ENCODE assay signal across 23 cellular contexts in the genomic region with DNA sequence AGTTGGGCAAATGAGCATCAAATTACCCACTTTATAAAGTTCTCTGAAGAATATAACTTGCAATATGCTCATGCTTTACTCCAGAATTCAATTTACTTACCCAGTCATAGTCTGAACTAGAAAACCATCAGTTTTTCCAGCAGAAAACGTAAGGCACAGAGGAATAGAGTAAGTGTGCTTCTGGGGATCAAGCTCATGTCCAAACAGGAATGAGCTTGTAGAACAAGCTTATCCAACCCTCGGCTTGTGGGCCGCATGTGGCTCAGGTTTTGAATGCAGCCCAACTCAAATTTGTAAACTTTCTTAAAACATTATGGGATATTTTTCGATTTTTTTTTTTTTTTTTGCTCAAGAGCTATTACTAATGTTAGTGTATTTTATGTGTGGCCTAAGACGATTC.
"Had no signal": no experiment of that assay in that cellular context is flagged by ENCODE, and none has a peak within 500 bp of the region (broad histone marks: within the 10 kb centered on the region; RNA-seq: fewer than 3 reads in every experiment).

No MANE protein-coding gene starts in this region.

- H3K36me3 Mint-ChIP-seq: mesothelial cell of epicardium; stimulated activated effector memory CD8-positive, alpha-beta T cell treated with anti-CD3 and anti-CD28 coated beads, Interleukin-12 subunit alpha, Interleukin-12 subunit beta, amount 100 ng/mL, for 72 hours; type B pancreatic cell had no signal

- H3K9me3 ChIP-seq: colonic mucosa, ovary, suprapubic skin, thyroid gland, uterus had no signal

- FAIRE-seq: endothelial cell of umbilical vein, small intestine had no signal

- H3K4me1 ChIP-seq: colonic mucosa, thyroid gland, uterus had no signal

- ATAC-seq: natural killer cell; right cardiac atrium; stimulated activated effector memory CD8-positive, alpha-beta T cell treated with anti-CD3 and anti-CD28 coated beads, Interleukin-12 subunit alpha, Interleukin-12 subunit beta, amount 100 ng/mL, for 72 hours; stimulated activated naive CD8-positive, alpha-beta T cell treated with anti-CD3 and anti-CD28 coated beads, Interleukin-15, Interleukin-2, amounts not matched to agents 100 U/mL and 50 U/mL, for 24 hours had no signal

- DNase-seq: cerebellar nuclear complex; colonic mucosa; dermis blood vessel endothelial cell; foreskin melanocyte; head of caudate nucleus; hippocampal formation; kidney glomerular epithelial cell; natural killer cell; ovary; right cardiac atrium; small intestine; stimulated activated CD4-positive, alpha-beta T cell treated with anti-CD3 and anti-CD28 coated beads, Interleukin-12 subunit alpha, Interleukin-12 subunit beta, amount 100 ng/mL, for 4 hours; stimulated activated CD4-positive, alpha-beta T cell treated with anti-CD3 and anti-CD28 coated beads, Interleukin-4, amount 100 ng/mL, for 1 hour; stimulated activated CD8-positive, alpha-beta memory T cell treated with anti-CD3 and anti-CD28 coated beads, Interleukin-4, amount 100 ng/mL, for 48 hours; stimulated activated naive CD8-positive, alpha-beta T cell treated with anti-CD3 and anti-CD28 coated beads, Interleukin-15, Interleukin-2, amounts not matched to agents 100 U/mL and 50 U/mL, for 24 hours; thyroid gland; uterus had no signal

- H3K4me3 Mint-ChIP-seq: mesothelial cell of epicardium; natural killer cell; neural crest cell; stimulated activated effector memory CD8-positive, alpha-beta T cell treated with anti-CD3 and anti-CD28 coated beads, Interleukin-12 subunit alpha, Interleukin-12 subunit beta, amount 100 ng/mL, for 72 hours; type B pancreatic cell had no signal

- H3K27me3 ChIP-seq: colonic mucosa, ovary, suprapubic skin, thyroid gland, uterus had no signal

- H3K27ac ChIP-seq: colonic mucosa, ovary, suprapubic skin, thyroid gland, uterus had no signal

- H3K4me3 ChIP-seq: colonic mucosa, ovary, suprapubic skin, thyroid gland, uterus had no signal

- H3K27ac Mint-ChIP-seq: mesothelial cell of epicardium; natural killer cell; stimulated activated effector memory CD8-positive, alpha-beta T cell treated with anti-CD3 and anti-CD28 coated beads, Interleukin-12 subunit alpha, Interleukin-12 subunit beta, amount 100 ng/mL, for 72 hours; type B pancreatic cell had no signal

- H3K36me3 ChIP-seq: colonic mucosa, ovary, suprapubic skin, thyroid gland, uterus had no signal

- H3K4me1 Mint-ChIP-seq: stimulated activated effector memory CD8-positive, alpha-beta T cell treated with anti-CD3 and anti-CD28 coated beads, Interleukin-12 subunit alpha, Interleukin-12 subunit beta, amount 100 ng/mL, for 72 hours had no signal
